Comparison of ENCODE assay signal across 22 cellular contexts in genomic region chr16:53780051-53780450, GRCh38.
DNase-seq lines count a peak whose midpoint lies in the region; ATAC-seq, FAIRE-seq and TF ChIP-seq lines count a peak whose summit lies in the region.
"Had no signal": no experiment of that assay in that cellular context is flagged by ENCODE, and none has a peak within 500 bp of the region (broad histone marks: within the 10 kb centered on the region; RNA-seq: fewer than 3 reads in every experiment).

No MANE protein-coding gene starts in this region.

- H3K4me1 Mint-ChIP-seq in chondrocyte (ENCODE audit: low read depth), result peaks cover 66% of the 10 kb centered on the region

- peak overlapping the region; percentile 59 to 67; a peak in 5 of 6 replicates for H3K27ac ChIP-seq in A549
- H3K27ac ChIP-seq: GM23248, neutrophil, SJCRH30 had no signal

- no peak for TF ChIP-seq EP300 in A549 (IDR thresholded peaks at IDR 0.05)

- WGBS in A549 (ENCODE audit: missing lambda C conversion rate), result 99% methylated on average over 3 of the region's 3 CpGs

- intact Hi-C loops in left cardiac atrium (cut with DNase I), result no loop called here

- ATAC-seq in A549 (no peak), HG02610 (IDR thresholded peaks at IDR 0.05; ENCODE audit: unreplicated experiment) (no peak), left cardiac atrium (no peak)
- ATAC-seq: activated T-helper 17 cell treated with anti-CD3 and anti-CD28 coated beads, Interleukin-2, amount 50 U/mL, for 72 hours; stimulated activated naive CD8-positive, alpha-beta T cell treated with anti-CD3 and anti-CD28 coated beads, Interleukin-15, Interleukin-2, amounts not matched to agents 100 U/mL and 50 U/mL, for 24 hours had no signal

- no peak for DNase-seq in A549 (ENCODE audit: low read depth in 1 of 2, low spot score in 1 of 2)
- peak; percentile 78 for DNase-seq in LNCaP clone FGC (ENCODE audit: low read depth)
- no peak for DNase-seq in chondrocyte (ENCODE audit: low spot score)
- DNase-seq in myocyte (ENCODE audit: low read depth), result peak; percentile 32
- no peak for DNase-seq in C1 segment of cervical spinal cord (lab: John Stamatoyannopoulos, UW)
- DNase-seq in globus pallidus (ENCODE audit: low spot score), result no peak
- DNase-seq in left cardiac atrium, result no peak
- DNase-seq: activated CD4-positive, alpha-beta T cell treated with anti-CD3 and anti-CD28 coated beads for 1 hour; CD4-positive, CD25-positive, alpha-beta regulatory T cell; DMS79; endodermal cell; GM23248; kidney; NCI-H187 treated with DMSO at 0.1 percent for 48 hours; NCI-H524 treated with DMSO at 0.1 percent for 48 hours; SJCRH30; stimulated activated naive CD8-positive, alpha-beta T cell treated with anti-CD3 and anti-CD28 coated beads, Interleukin-15, Interleukin-2, amounts not matched to agents 100 U/mL and 50 U/mL, for 24 hours; T1000 had no signal

- no peak overlapping the region for H3K4me3 ChIP-seq in A549
- H3K4me3 ChIP-seq in LNCaP clone FGC (ENCODE audit: low read depth, low read length), result no peak overlapping the region
- H3K4me3 ChIP-seq: GM23248, SJCRH30 had no signal

- peaks cover 2% of the 10 kb centered on the region for H3K9me3 Mint-ChIP-seq in chondrocyte (ENCODE audit: low read depth)
- H3K9me3 Mint-ChIP-seq: activated T-helper 17 cell treated with anti-CD3 and anti-CD28 coated beads, Interleukin-2, amount 50 U/mL, for 72 hours; CD4-positive, CD25-positive, alpha-beta regulatory T cell; endodermal cell had no signal

- peak overlapping the region; percentile 10 for H3K27ac Mint-ChIP-seq in chondrocyte (ENCODE audit: unreplicated experiment)
- H3K27ac Mint-ChIP-seq: activated T-helper 17 cell treated with anti-CD3 and anti-CD28 coated beads, Interleukin-2, amount 50 U/mL, for 72 hours; endodermal cell; IgD-negative memory B cell had no signal

- TF ChIP-seq CTCF in A549 (IDR thresholded peaks at IDR 0.05) (no peak), LNCaP clone FGC (IDR thresholded peaks at IDR 0.05; ENCODE audit: control insufficient read depth, extremely low read depth, insufficient read depth) (no peak), chondrocyte (IDR thresholded peaks at IDR 0.05) (no peak)

- no peaks in the 10 kb centered on the region for H3K27me3 Mint-ChIP-seq in chondrocyte (ENCODE audit: low read depth)
- H3K27me3 Mint-ChIP-seq: activated T-helper 17 cell treated with anti-CD3 and anti-CD28 coated beads, Interleukin-2, amount 50 U/mL, for 72 hours; CD4-positive, CD25-positive, alpha-beta regulatory T cell; IgD-negative memory B cell had no signal

- FAIRE-seq in A549 (lab: Jason Lieb, UNC), result no peak
- FAIRE-seq: kidney had no signal

- TF ChIP-seq RAD21 in A549 (conservative IDR thresholded peaks at IDR 0.05 in 1 of 2, IDR thresholded peaks at IDR 0.05 in 1 of 2), result no peak

- POLR2A ChIA-PET in A549 (lab: Yijun Ruan, JAX), result no interaction called here

- H3K4me2 ChIP-seq in A549, result peak overlapping the region; percentile 75; the same call in 2 of the 3 replicates

- H3K9me3 ChIP-seq in A549, result no peaks in the 10 kb centered on the region
- H3K9me3 ChIP-seq: neutrophil had no signal

- H3K4me1 ChIP-seq in A549, result peaks cover 81% of the 10 kb centered on the region

- CTCF ChIA-PET in A549 (lab: Yijun Ruan, JAX), result interaction anchor here (1.1 kb wide), 1 partner anchor 1158 kb away, joined by 3 read pairs; no protein-coding TSS in a partner anchor

- no peak overlapping the region for H3K4me3 Mint-ChIP-seq in chondrocyte (ENCODE audit: unreplicated experiment)
- H3K4me3 Mint-ChIP-seq: activated T-helper 17 cell treated with anti-CD3 and anti-CD28 coated beads, Interleukin-2, amount 50 U/mL, for 72 hours; CD4-positive, CD25-positive, alpha-beta regulatory T cell; endodermal cell; IgD-negative memory B cell had no signal

- no peak for TF ChIP-seq POLR2A in A549 (IDR thresholded peaks at IDR 0.05; ENCODE audit: low read length)

- H3K36me3 Mint-ChIP-seq in chondrocyte (ENCODE audit: low read depth), result no peaks in the 10 kb centered on the region
- H3K36me3 Mint-ChIP-seq: CD4-positive, CD25-positive, alpha-beta regulatory T cell; IgD-negative memory B cell had no signal

TF ChIP-seq in A549, 52 proteins besides CTCF, POLR2A, EP300 and RAD21:
- TF ChIP-seq CEBPB (IDR thresholded peaks at IDR 0.05) (no peak), SMC3 (IDR thresholded peaks at IDR 0.05) (no peak), MAFK (IDR thresholded peaks at IDR 0.05; ENCODE audit: partially characterized antibody) (no peak), RARB (CRISPR knock-in tag; IDR thresholded peaks at IDR 0.05) (no peak), REST (IDR thresholded peaks at IDR 0.05) (no peak), FOSB (CRISPR knock-in tag; IDR thresholded peaks at IDR 0.05) (no peak), RFX5 (IDR thresholded peaks at IDR 0.05) (no peak), KDM5A (IDR thresholded peaks at IDR 0.05) (no peak), TFCP2L1 (CRISPR knock-in tag; IDR thresholded peaks at IDR 0.05) (no peak)

Comparison
In these comparisons a context has a peak if more than half of its experiments do, and no peak if none do; other contexts are left out.
1. DNase-seq: peak in LNCaP clone FGC (single experiment) and myocyte (single experiment); none in A549 (0 of 2), chondrocyte (single experiment), C1 segment of cervical spinal cord (0 of 14), globus pallidus (single experiment) and left cardiac atrium (single experiment).